In the genomic region with DNA sequence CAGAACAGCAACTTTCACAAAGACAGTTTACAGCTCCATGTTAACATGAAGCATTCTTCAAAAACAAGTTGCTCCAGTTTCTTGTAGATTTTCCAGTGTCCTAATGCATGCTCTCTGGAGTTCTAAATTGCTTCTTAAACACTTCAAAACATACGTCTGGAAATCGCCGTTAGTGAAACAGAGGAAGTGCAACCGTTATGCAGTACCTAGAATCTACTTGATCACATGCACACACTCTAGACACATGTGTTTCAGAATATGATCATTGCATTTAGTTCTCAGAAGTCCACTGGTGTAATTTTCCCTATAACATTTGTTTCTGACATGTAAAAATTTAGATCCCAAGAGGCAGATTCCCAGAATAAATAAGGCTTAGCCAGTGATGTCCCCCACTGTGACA, we compare ENCODE assay signal across 31 cellular contexts. TPM values are rescaled to one million over a fixed set of nuclear protein-coding genes. Genes with fewer than 3 reads are reported as not detected.
A peak's percentile ranks its signal among the peaks of the same experiment; 100 is the strongest.
DNase-seq lines count a peak whose midpoint lies in the region; ATAC-seq, FAIRE-seq and TF ChIP-seq lines count a peak whose summit lies in the region.
"Had no signal": no experiment of that assay in that cellular context is flagged by ENCODE, and none has a peak within 500 bp of the region (broad histone marks: within the 10 kb centered on the region; RNA-seq: fewer than 3 reads in every experiment).

No MANE protein-coding gene starts in this region.

- TF ChIP-seq EP300 in HepG2 (IDR thresholded peaks at IDR 0.05; ENCODE audit: low read depth in 2 of 2, low read length in 2 of 2) (no peak), HepG2 (CRISPR knock-in tag; IDR thresholded peaks at IDR 0.05; ENCODE audit: borderline replicate concordance) (no peak)

- H3K9ac ChIP-seq in HepG2 (ENCODE audit: insufficient read depth, low read depth, low read length) (no peak overlapping the region), Karpas-422 (ENCODE audit: low read length) (no peak overlapping the region), OCI-LY3 (ENCODE audit: low read length) (no peak overlapping the region)
- H3K9ac ChIP-seq: SK-N-SH had no signal

- H4K20me1 ChIP-seq in HepG2 (ENCODE audit: insufficient read depth, low read length): no peaks in the 10 kb centered on the region
- no peaks in the 10 kb centered on the region for H4K20me1 ChIP-seq in Karpas-422 (ENCODE audit: insufficient read depth, low read depth, low read length)
- no peaks in the 10 kb centered on the region for H4K20me1 ChIP-seq in OCI-LY3 (ENCODE audit: insufficient read depth, low read length)

- H3K27me3 ChIP-seq in HepG2 (ENCODE audit: control insufficient read depth in 1 of 2, insufficient read depth in 2 of 2, low read length in 2 of 2): no peaks in the 10 kb centered on the region
- no peaks in the 10 kb centered on the region for H3K27me3 ChIP-seq in right lobe of liver
- H3K27me3 ChIP-seq in Karpas-422 (ENCODE audit: low read length): no peaks in the 10 kb centered on the region
- H3K27me3 ChIP-seq in OCI-LY3 (ENCODE audit: low read depth, low read length): no peaks in the 10 kb centered on the region
- H3K27me3 ChIP-seq: ovary, thyroid gland had no signal

- no peak for TF ChIP-seq CTCF in HepG2 (CRISPR knock-in tag; IDR thresholded peaks at IDR 0.05)
- TF ChIP-seq CTCF in right lobe of liver (IDR thresholded peaks at IDR 0.05): no peak
- TF ChIP-seq CTCF in OCI-LY3 (IDR thresholded peaks at IDR 0.05; ENCODE audit: low read depth, low read length): no peak

- H3K4me1 ChIP-seq in HepG2 (ENCODE audit: insufficient read depth, low read length) (peaks cover 21% of the 10 kb centered on the region), right lobe of liver (peaks cover 0 to 5% (median 1%) of the 10 kb centered on the region in 4 donors), Karpas-422 (ENCODE audit: low read length) (peaks cover 52% of the 10 kb centered on the region), OCI-LY3 (ENCODE audit: low read length) (peaks cover 6% of the 10 kb centered on the region)
- H3K4me1 ChIP-seq: esophagus squamous epithelium, stomach, thyroid gland had no signal

- no peak overlapping the region for H3K27ac ChIP-seq in HepG2 (ENCODE audit: extremely low read length, insufficient read depth, low read length)
- H3K27ac ChIP-seq in right lobe of liver: no peak overlapping the region
- 0 out of 2 replicates have a peak overlapping the region, but pooled peaks have one; percentile 10 for H3K27ac ChIP-seq in Karpas-422 (ENCODE audit: low read length)
- no peak overlapping the region for H3K27ac ChIP-seq in OCI-LY3 (ENCODE audit: low read length)
- H3K27ac ChIP-seq: esophagus squamous epithelium, ovary, stomach, thyroid gland, VCaP had no signal

- H3K36me3 ChIP-seq in HepG2 (replicated peaks in 1 of 2; ENCODE audit: control insufficient read depth in 1 of 2, insufficient read depth in 2 of 2, low read length in 2 of 2) (no peaks in the 10 kb centered on the region), right lobe of liver (no peaks in the 10 kb centered on the region), Karpas-422 (ENCODE audit: insufficient read depth, low read length) (no peaks in the 10 kb centered on the region), OCI-LY3 (replicated peaks; ENCODE audit: low read depth, low read length) (no peaks in the 10 kb centered on the region)
- H3K36me3 ChIP-seq: esophagus squamous epithelium, ovary, stomach, thyroid gland had no signal

- no peak for FAIRE-seq in HepG2 (lab: Jason Lieb, UNC)
- FAIRE-seq: frontal cortex, G401.6 had no signal

- H3K4me3 ChIP-seq in HepG2 (replicated peaks in 1 of 3; ENCODE audit: insufficient read depth in 1 of 3, low read depth in 2 of 3, low read length in 3 of 3) (no peak overlapping the region), right lobe of liver (no peak overlapping the region), Karpas-422 (ENCODE audit: low read length) (no peak overlapping the region), OCI-LY3 (ENCODE audit: low read length) (no peak overlapping the region)
- H3K4me3 ChIP-seq: esophagus squamous epithelium, ovary, smooth muscle cell, stomach, thyroid gland had no signal

- BruUV-seq in HepG2 (replicated peaks; lab: Mats Ljungman, UMichigan): no TSS peak

- POLR2A ChIA-PET in HepG2 (lab: Yijun Ruan, JAX): no interaction called here

- DNase-seq in HepG2 (ENCODE audit: low spot score) (no peak), right lobe of liver (no peak), Karpas-422 (peak; percentile 51), KG1 (lab: John Stamatoyannopoulos, UW) (no peak), NCI-H2029 (lab: John Stamatoyannopoulos, UW) (no peak)
- DNase-seq: activated CD4-positive, alpha-beta T cell treated with anti-CD3 and anti-CD28 coated beads, Interleukin-2, amount 10 ng/mL, durations not matched to agents 24 days and 14 days; activated gamma-delta T cell treated with Interleukin-2 at 50 U/mL for 16 hours; activated naive CD8-positive, alpha-beta T cell treated with anti-CD3 and anti-CD28 coated beads, Interleukin-2, amount 50 U/mL, for 24 hours; activated T-cell treated with anti-CD3 and anti-CD28 coated beads, Interleukin-2, amount 50 U/mL, for 24 hours; central memory CD4-positive, alpha-beta T cell; dermis blood vessel endothelial cell; esophagus squamous epithelium; left cardiac atrium; MM.1S; NCI-H1694 treated with DMSO at 0.1 percent for 48 hours; NCI-H526; ovary; PC-3; retina; SK-N-SH; stimulated activated CD4-positive, alpha-beta T cell treated with anti-CD3 and anti-CD28 coated beads, Interleukin-1b, Interleukin-23, amount 100 ng/mL, for 48 hours; stimulated activated CD8-positive, alpha-beta memory T cell treated with anti-CD3 and anti-CD28 coated beads, Interleukin-4, amount 100 ng/mL, for 48 hours; stomach; thyroid gland had no signal

- H3K9me3 ChIP-seq in HepG2 (ENCODE audit: low read length) (no peaks in the 10 kb centered on the region), right lobe of liver (no peaks in the 10 kb centered on the region), Karpas-422 (ENCODE audit: low read length) (no peaks in the 10 kb centered on the region), OCI-LY3 (ENCODE audit: insufficient read depth, low read length) (no peaks in the 10 kb centered on the region)
- H3K9me3 ChIP-seq: esophagus squamous epithelium, ovary, SK-N-SH, stomach, thyroid gland had no signal

- intact Hi-C loops in HepG2 (cut with micrococcal nuclease; ENCODE audit: unreplicated experiment) (no loop called here), right lobe of liver (cut with DNase I) (no loop called here)

- in situ Hi-C loops in HepG2 (cut with HindIII; ENCODE audit: extremely low pct_ligation_motif_present, low pct_unique_long_range_greater_than_20kb): no loop called here

- no peaks in the 10 kb centered on the region for H3K79me2 ChIP-seq in HepG2 (ENCODE audit: insufficient read depth, low read length)
- H3K79me2 ChIP-seq in Karpas-422 (ENCODE audit: low read length): no peaks in the 10 kb centered on the region
- no peaks in the 10 kb centered on the region for H3K79me2 ChIP-seq in OCI-LY3 (ENCODE audit: low read length)

- WGBS in HepG2 (ENCODE audit: low lambda C conversion rate): 68% methylated on average over 4 of the region's 4 CpGs
- WGBS in right lobe of liver (ENCODE audit: insufficient coverage, low coverage, low lambda C conversion rate, missing lambda C conversion rate): 62% methylated on average over 4 of the region's 4 CpGs

- CTCF ChIA-PET in HepG2 (lab: Yijun Ruan, JAX; ENCODE audit: low intra/inter-chr PET ratio, low total read pairs): no interaction called here

- H2AFZ ChIP-seq in HepG2 (ENCODE audit: low read length): no peak overlapping the region
- no peak overlapping the region for H2AFZ ChIP-seq in Karpas-422 (ENCODE audit: low read length)
- H2AFZ ChIP-seq in OCI-LY3 (ENCODE audit: low read depth, low read length): peak overlapping the region; percentile 26; the same call in 1 of the 2 replicates

- no peak for TF ChIP-seq RAD21 in HepG2 (CRISPR knock-in tag; IDR thresholded peaks at IDR 0.05)

- ATAC-seq in HepG2: no peak
- no peak for ATAC-seq in right lobe of liver
- no peak for ATAC-seq in HG03175 (IDR thresholded peaks at IDR 0.05; ENCODE audit: unreplicated experiment)
- no peak for ATAC-seq in HG03565 (IDR thresholded peaks at IDR 0.05; ENCODE audit: unreplicated experiment)
- ATAC-seq: activated naive CD8-positive, alpha-beta T cell treated with anti-CD3 and anti-CD28 coated beads, Interleukin-2, amount 50 U/mL, for 24 hours; left cardiac atrium; PC-3 had no signal

- H3K4me2 ChIP-seq in HepG2 (ENCODE audit: low read depth, low read length) (no peak overlapping the region), Karpas-422 (ENCODE audit: low read depth, low read length, poor library complexity, severe bottlenecking) (peak overlapping the region; percentile 19), OCI-LY3 (ENCODE audit: low read length) (peak overlapping the region; percentile 33; the same call in 1 of the 2 replicates)
- H3K4me2 ChIP-seq: SK-N-SH, smooth muscle cell had no signal

- no peaks in the 10 kb centered on the region for H3K9me2 ChIP-seq in Karpas-422 (replicated peaks; ENCODE audit: insufficient read depth, low read length)
- H3K9me2 ChIP-seq: SK-N-SH had no signal

- TF ChIP-seq POLR2A in HepG2 (IDR thresholded peaks at IDR 0.05; ENCODE audit: insufficient read depth in 1 of 2, low read depth in 2 of 2, low read length in 2 of 2): no peak
- no peak for TF ChIP-seq POLR2A in right lobe of liver (IDR thresholded peaks at IDR 0.05)

RNA-seq across cellular contexts. Expression of gene RUFY1, which starts 41.1 kb away (rescaled TPM):
- total RNA-seq in HepG2 (2016; rRNA removed; fragmentation: Illumina TruSeq; extraction: Trizol) (28.6 and 31.9 TPM in 2 replicates), right lobe of liver (10 to 100 TPM; 17.6 to 24.2 (median 19.5) TPM)
- 12.6 and 13.4 TPM in 2 replicates for total RNA-seq in HepG2 (2016; cell fraction: cytosol; rRNA removed; fragmentation: Illumina TruSeq; extraction: Trizol; ENCODE audit: low read depth)
- 28.3 and 34.5 TPM in 2 replicates for total RNA-seq in HepG2 (2016; cell fraction: insoluble cytoplasmic fraction; rRNA removed; fragmentation: Illumina TruSeq; extraction: Trizol)
- total RNA-seq in HepG2 (2016; cell fraction: membrane; rRNA removed; fragmentation: Illumina TruSeq; extraction: Trizol): 10.7 and 10.9 TPM in 2 replicates
- total RNA-seq in HepG2 (2016; cell fraction: nucleus; rRNA removed; fragmentation: Illumina TruSeq; extraction: Trizol): 22.7 and 23.6 TPM in 2 replicates
- polyA plus RNA-seq in HepG2 (2011; rRNA removed): 19.9 and 20.8 TPM in 2 replicates
- polyA plus RNA-seq in HepG2 (2011; cell fraction: cytosol; rRNA removed): 12.9 and 13.5 TPM in 2 replicates
- 35.0 and 35.3 TPM in 2 replicates for polyA plus RNA-seq in HepG2 (2011; cell fraction: nucleus; rRNA removed)
- 20.2 and 23.0 TPM in 2 replicates for polyA plus RNA-seq in HepG2 (2012)
- polyA plus RNA-seq in HepG2 (2016; cell fraction: cytosol; fragmentation: Illumina TruSeq; extraction: Trizol; ENCODE audit: low read depth): 3.2 and 4.7 TPM in 2 replicates
- polyA plus RNA-seq in HepG2 (2016; cell fraction: insoluble cytoplasmic fraction; fragmentation: Illumina TruSeq; extraction: Trizol; ENCODE audit: low read depth): 29.3 and 30.1 TPM in 2 replicates
- polyA plus RNA-seq in HepG2 (2016; cell fraction: membrane; fragmentation: Illumina TruSeq; extraction: Trizol; ENCODE audit: low read depth): 5.8 and 6.8 TPM in 2 replicates
- polyA plus RNA-seq in HepG2 (2016; cell fraction: nucleus; fragmentation: Illumina TruSeq; extraction: Trizol; ENCODE audit: insufficient read depth, low read depth): 41.0 and 41.7 TPM in 2 replicates
- 25.8 and 35.3 TPM in 2 replicates for polyA minus RNA-seq in HepG2 (2011; rRNA and poly(A)+ RNA removed; ENCODE audit: low replicate concordance)
- polyA minus RNA-seq in HepG2 (2011; cell fraction: cytosol; rRNA and poly(A)+ RNA removed): 10.6 and 11.2 TPM in 2 replicates
- polyA minus RNA-seq in HepG2 (2011; cell fraction: nucleus; rRNA and poly(A)+ RNA removed): 20.7 and 28.1 TPM in 2 replicates
- total RNA-seq in Karpas-422 (2014; rRNA removed; shearing (Covaris generic); ENCODE audit: low replicate concordance): 40.9 and 66.4 TPM in 2 replicates
